Comparison of ENCODE assay signal across 28 cellular contexts in the genomic region with DNA sequence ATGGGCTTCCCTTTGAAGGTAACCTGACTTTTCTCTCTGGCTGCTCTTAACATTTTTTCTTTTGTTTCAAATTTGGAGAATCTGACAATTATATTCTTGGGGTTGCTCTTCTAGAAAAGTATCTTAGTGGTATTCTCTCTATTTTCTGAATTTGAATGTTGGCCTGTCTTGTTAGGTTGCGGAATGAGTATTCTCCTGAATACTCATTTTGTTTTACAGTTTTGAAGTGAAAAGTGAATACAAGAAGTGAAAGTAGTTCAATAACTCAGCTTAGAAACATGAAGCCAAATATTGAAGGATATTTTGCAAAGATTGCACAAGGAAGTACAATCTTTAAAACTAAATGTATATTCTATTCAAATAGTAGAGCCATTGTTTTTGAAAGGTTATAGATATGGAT.
DNase-seq lines count a peak whose midpoint lies in the region; ATAC-seq, FAIRE-seq and TF ChIP-seq lines count a peak whose summit lies in the region.
"Had no signal": no experiment of that assay in that cellular context is flagged by ENCODE, and none has a peak within 500 bp of the region (broad histone marks: within the 10 kb centered on the region; RNA-seq: fewer than 3 reads in every experiment).

No MANE protein-coding gene starts in this region.

- TF ChIP-seq CTCF in GM12878 (IDR thresholded peaks at IDR 0.05 in 2 of 3, conservative IDR thresholded peaks at IDR 0.05 in 1 of 3; ENCODE audit: control insufficient read depth in 2 of 3, extremely low read depth in 1 of 3, insufficient read depth in 1 of 3, low read depth in 3 of 3, low read length in 3 of 3): no peak

- H3K9ac ChIP-seq in GM12878 (ENCODE audit: control insufficient read depth, insufficient read depth, low read length): no peak overlapping the region

- H3K9me3 ChIP-seq in GM12878 (replicated peaks; ENCODE audit: control insufficient read depth, insufficient read depth, low read length): no peaks in the 10 kb centered on the region
- H3K9me3 ChIP-seq: ascending aorta, esophagus squamous epithelium, HAP-1 had no signal

- intact Hi-C loops in GM12878 (cut with micrococcal nuclease; ENCODE audit: unreplicated experiment): no loop called here

- CTCF ChIA-PET in GM12878 (lab: Yijun Ruan, JAX): no interaction called here

- no peak for TF ChIP-seq EP300 in GM12878 (IDR thresholded peaks at IDR 0.05; ENCODE audit: borderline replicate concordance in 1 of 2, control insufficient read depth in 1 of 2, low read depth in 2 of 2, low read length in 2 of 2)

- RAD21 ChIA-PET in GM12878 (lab: Charles Lee; ENCODE audit: unreplicated experiment): no interaction called here

- 0% methylated on average over 1 of the region's 1 CpG for WGBS in GM12878 (ENCODE audit: insufficient coverage, insufficient replicate concordance, low lambda C conversion rate, missing lambda C conversion rate)

- no peak overlapping the region for H2AFZ ChIP-seq in GM12878 (ENCODE audit: control insufficient read depth, low read depth, low read length)
- H2AFZ ChIP-seq: PC-9 had no signal

- in situ Hi-C loops in GM12878 (cut with MboI): no loop called here

- H3K4me2 ChIP-seq in GM12878 (ENCODE audit: control insufficient read depth, insufficient read depth): no peak overlapping the region; the same call in 1 of the 2 replicates
- H3K4me2 ChIP-seq: PC-9 had no signal

- FAIRE-seq in GM12878 (lab: Jason Lieb, UNC): no peak

- H3K79me2 ChIP-seq in GM12878 (ENCODE audit: control insufficient read depth, insufficient read depth, low read length): no peaks in the 10 kb centered on the region

- H3K27ac ChIP-seq in GM12878 (ENCODE audit: control insufficient read depth, insufficient read depth): no peak overlapping the region
- H3K27ac ChIP-seq: ascending aorta, esophagus squamous epithelium, gastroesophageal sphincter, PC-9, skin epidermis had no signal

- POLR2A ChIA-PET in GM12878 (lab: Charles Lee): no interaction called here

- no peaks in the 10 kb centered on the region for H3K27me3 ChIP-seq in GM12878 (replicated peaks in 1 of 2; ENCODE audit: control insufficient read depth in 2 of 2, insufficient read depth in 2 of 2, low read length in 1 of 2)
- H3K27me3 ChIP-seq: ascending aorta, esophagus squamous epithelium, gastroesophageal sphincter had no signal

- TF ChIP-seq RAD21 in GM12878 (IDR thresholded peaks at IDR 0.05; ENCODE audit: insufficient read depth, low read depth, low read length): no peak

- SMC1A ChIA-PET in GM12878 (lab: Charles Lee; ENCODE audit: uncharacterized antibody, unreplicated experiment): interaction anchor here (1.0 kb wide), 1 partner anchor 30 kb away, joined by 3 read pairs; no protein-coding TSS in a partner anchor

- DNase-seq in GM12878 (ENCODE audit: low read depth, low spot score) (peak; percentile 7), NCI-H526 treated with DMSO at 0.1 percent for 48 hours (lab: John Stamatoyannopoulos, UW) (no peak), activated gamma-delta T cell treated with Interleukin-2 at 50 U/mL for 16 hours (no peak), OCI-M2 (lab: John Stamatoyannopoulos, UW; ENCODE audit: unreplicated experiment) (no peak)
- DNase-seq: caudate nucleus; EL; esophagus squamous epithelium; hypothalamus; naive B cell; NCI-H1105; NCI-H2029; NCI-H82; PC-9; SHP77 treated with DMSO at 0.1 percent for 48 hours; stimulated activated CD4-positive, alpha-beta T cell treated with anti-CD3 and anti-CD28 coated beads, Interleukin-1b, Interleukin-23, amount 100 ng/mL, for 48 hours; SW 1271; T1000; trophoblast cell had no signal

- no peaks in the 10 kb centered on the region; the same call in 1 of the 2 replicates for H3K4me1 ChIP-seq in GM12878 (ENCODE audit: control insufficient read depth, insufficient read depth, low read length)
- H3K4me1 ChIP-seq: ascending aorta, esophagus squamous epithelium, gastroesophageal sphincter, HAP-1 had no signal

- no peaks in the 10 kb centered on the region for H4K20me1 ChIP-seq in GM12878 (ENCODE audit: control insufficient read depth, insufficient read depth)

- no peak for TF ChIP-seq POLR2A in GM12878 (IDR thresholded peaks at IDR 0.05; ENCODE audit: low read depth, low read length)

- no TSS peak for BruUV-seq in GM12878 (replicated peaks; lab: Mats Ljungman, UMichigan)

- H3K4me3 ChIP-seq in GM12878: no peak overlapping the region
- H3K4me3 ChIP-seq: ascending aorta, esophagus squamous epithelium, gastroesophageal sphincter, HAP-1, PC-9, skin epidermis had no signal

- H3K36me3 ChIP-seq in GM12878 (ENCODE audit: control insufficient read depth in 2 of 2, insufficient read depth in 2 of 2, low read length in 1 of 2): no peaks in the 10 kb centered on the region
- H3K36me3 ChIP-seq: ascending aorta, esophagus squamous epithelium, gastroesophageal sphincter, HAP-1 had no signal

- ATAC-seq in GM18868 (IDR thresholded peaks at IDR 0.05; ENCODE audit: unreplicated experiment) (peak; percentile 97), GM21529 (IDR thresholded peaks at IDR 0.05; ENCODE audit: unreplicated experiment) (peak; percentile 92), HG02938 (IDR thresholded peaks at IDR 0.05; ENCODE audit: unreplicated experiment) (peak; percentile 90), GM12878 (no peak)
- ATAC-seq: activated T-helper 17 cell treated with anti-CD3 and anti-CD28 coated beads, Interleukin-2, amount 50 U/mL, for 72 hours; gastroesophageal sphincter; left lobe of liver; WTC11 had no signal

TF ChIP-seq in GM12878, 131 proteins besides CTCF, POLR2A, EP300 and RAD21 (continues in another document):
- TF ChIP-seq, protein P1, sequence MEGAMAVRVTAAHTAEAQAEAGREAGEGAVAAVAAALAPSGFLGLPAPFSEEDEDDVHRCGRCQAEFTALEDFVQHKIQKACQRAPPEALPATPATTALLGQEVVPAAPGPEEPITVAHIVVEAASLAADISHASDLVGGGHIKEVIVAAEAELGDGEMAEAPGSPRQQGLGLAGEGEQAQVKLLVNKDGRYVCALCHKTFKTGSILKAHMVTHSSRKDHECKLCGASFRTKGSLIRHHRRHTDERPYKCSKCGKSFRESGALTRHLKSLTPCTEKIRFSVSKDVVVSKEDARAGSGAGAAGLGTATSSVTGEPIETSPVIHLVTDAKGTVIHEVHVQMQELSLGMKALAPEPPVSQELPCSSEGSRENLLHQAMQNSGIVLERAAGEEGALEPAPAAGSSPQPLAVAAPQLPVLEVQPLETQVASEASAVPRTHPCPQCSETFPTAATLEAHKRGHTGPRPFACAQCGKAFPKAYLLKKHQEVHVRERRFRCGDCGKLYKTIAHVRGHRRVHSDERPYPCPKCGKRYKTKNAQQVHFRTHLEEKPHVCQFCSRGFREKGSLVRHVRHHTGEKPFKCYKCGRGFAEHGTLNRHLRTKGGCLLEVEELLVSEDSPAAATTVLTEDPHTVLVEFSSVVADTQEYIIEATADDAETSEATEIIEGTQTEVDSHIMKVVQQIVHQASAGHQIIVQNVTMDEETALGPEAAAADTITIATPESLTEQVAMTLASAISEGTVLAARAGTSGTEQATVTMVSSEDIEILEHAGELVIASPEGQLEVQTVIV (IDR thresholded peaks at IDR 0.05; ENCODE audit: borderline replicate concordance, partially characterized antibody): no peak
- TF ChIP-seq FOS (IDR thresholded peaks at IDR 0.05; ENCODE audit: borderline replicate concordance, extremely low read depth, insufficient read length) (no peak), KLF5 (IDR thresholded peaks at IDR 0.05; ENCODE audit: partially characterized antibody) (no peak), ZNF207 (IDR thresholded peaks at IDR 0.05; ENCODE audit: borderline replicate concordance) (no peak), PAX8 (IDR thresholded peaks at IDR 0.05) (no peak), STAT3 (IDR thresholded peaks at IDR 0.05; ENCODE audit: low read depth, low read length) (no peak), POLR2AphosphoS2 (IDR thresholded peaks at IDR 0.05; ENCODE audit: low read depth, low read length) (no peak)
- TF ChIP-seq, protein P2, sequence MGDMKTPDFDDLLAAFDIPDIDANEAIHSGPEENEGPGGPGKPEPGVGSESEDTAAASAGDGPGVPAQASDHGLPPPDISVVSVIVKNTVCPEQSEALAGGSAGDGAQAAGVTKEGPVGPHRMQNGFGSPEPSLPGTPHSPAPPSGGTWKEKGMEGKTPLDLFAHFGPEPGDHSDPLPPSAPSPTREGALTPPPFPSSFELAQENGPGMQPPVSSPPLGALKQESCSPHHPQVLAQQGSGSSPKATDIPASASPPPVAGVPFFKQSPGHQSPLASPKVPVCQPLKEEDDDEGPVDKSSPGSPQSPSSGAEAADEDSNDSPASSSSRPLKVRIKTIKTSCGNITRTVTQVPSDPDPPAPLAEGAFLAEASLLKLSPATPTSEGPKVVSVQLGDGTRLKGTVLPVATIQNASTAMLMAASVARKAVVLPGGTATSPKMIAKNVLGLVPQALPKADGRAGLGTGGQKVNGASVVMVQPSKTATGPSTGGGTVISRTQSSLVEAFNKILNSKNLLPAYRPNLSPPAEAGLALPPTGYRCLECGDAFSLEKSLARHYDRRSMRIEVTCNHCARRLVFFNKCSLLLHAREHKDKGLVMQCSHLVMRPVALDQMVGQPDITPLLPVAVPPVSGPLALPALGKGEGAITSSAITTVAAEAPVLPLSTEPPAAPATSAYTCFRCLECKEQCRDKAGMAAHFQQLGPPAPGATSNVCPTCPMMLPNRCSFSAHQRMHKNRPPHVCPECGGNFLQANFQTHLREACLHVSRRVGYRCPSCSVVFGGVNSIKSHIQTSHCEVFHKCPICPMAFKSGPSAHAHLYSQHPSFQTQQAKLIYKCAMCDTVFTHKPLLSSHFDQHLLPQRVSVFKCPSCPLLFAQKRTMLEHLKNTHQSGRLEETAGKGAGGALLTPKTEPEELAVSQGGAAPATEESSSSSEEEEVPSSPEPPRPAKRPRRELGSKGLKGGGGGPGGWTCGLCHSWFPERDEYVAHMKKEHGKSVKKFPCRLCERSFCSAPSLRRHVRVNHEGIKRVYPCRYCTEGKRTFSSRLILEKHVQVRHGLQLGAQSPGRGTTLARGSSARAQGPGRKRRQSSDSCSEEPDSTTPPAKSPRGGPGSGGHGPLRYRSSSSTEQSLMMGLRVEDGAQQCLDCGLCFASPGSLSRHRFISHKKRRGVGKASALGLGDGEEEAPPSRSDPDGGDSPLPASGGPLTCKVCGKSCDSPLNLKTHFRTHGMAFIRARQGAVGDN (IDR thresholded peaks at IDR 0.05): no peak
